8 cellular contexts compared by ENCODE assay signal in the genomic region with DNA sequence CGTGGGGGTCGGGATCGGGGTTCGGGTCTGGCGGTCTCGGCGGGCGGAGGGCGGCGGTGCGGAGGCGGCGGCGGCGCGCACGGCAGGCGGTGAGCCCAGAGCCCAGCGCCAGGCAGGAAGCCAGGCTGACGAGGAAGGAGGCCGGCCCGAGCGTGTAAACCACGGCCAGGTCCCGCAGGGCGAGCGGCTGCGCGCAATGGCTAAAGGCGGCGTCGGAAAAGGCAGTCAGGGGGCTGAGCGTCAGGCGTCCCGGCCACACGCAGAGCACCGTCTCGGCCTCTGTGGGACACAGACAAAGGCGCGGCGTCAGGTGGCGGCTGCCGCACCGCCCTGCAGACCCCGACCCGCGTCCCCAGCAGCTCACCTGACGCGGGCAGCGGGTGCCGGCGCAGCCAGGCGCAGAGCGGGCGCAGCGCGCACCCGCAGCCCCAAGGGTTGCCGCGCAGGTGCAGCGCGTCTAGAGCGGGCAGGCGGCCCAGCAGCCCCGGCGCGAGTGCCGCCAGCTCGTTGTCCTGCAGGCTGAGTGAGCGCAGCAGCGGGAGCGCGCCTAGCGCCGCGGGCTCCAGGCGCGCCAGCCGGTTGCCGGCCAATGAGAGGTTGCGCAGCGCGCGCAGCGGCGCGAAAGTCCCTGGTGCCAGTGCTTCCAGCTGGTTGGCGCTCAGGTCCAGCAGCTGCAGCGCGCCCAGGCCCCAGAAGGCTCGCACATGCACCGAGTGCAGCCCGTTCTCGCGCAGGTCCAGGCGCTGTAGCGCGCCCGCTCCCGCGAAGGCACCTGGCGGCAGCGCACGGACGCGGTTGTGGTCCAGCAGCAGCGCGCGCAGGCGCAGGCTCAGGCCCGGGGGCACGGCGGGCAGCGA. TPM values are rescaled to one million over a fixed set of nuclear protein-coding genes. Genes with fewer than 3 reads are reported as not detected.
DNase-seq lines count a peak whose midpoint lies in the region; ATAC-seq and TF ChIP-seq lines count a peak whose summit lies in the region.

No MANE protein-coding gene starts in this region.

- H3K4me3 Mint-ChIP-seq in activated naive CD8-positive, alpha-beta T cell treated with anti-CD3 and anti-CD28 coated beads, Interleukin-2, amount 50 U/mL, for 24 hours = no peak overlapping the region

- no peaks in the 10 kb centered on the region for H3K36me3 ChIP-seq in ACC112 (ENCODE audit: insufficient read depth, low read length)
- H3K36me3 ChIP-seq in iPS-15b (ENCODE audit: control insufficient read depth, insufficient read depth, low read length) = no peaks in the 10 kb centered on the region
- H3K36me3 ChIP-seq in stomach = no peaks in the 10 kb centered on the region

- ATAC-seq in activated naive CD8-positive, alpha-beta T cell treated with anti-CD3 and anti-CD28 coated beads, Interleukin-2, amount 50 U/mL, for 24 hours = no peak

- H3K4me1 ChIP-seq in ACC112 (ENCODE audit: control insufficient read depth, insufficient read depth, low read length, unreplicated experiment) = peaks cover 3% of the 10 kb centered on the region
- no peaks in the 10 kb centered on the region for H3K4me1 ChIP-seq in iPS-15b (ENCODE audit: control insufficient read depth, insufficient read depth, low read length)
- H3K4me1 ChIP-seq in stomach = peaks cover 43 to 76% (median 55%) of the 10 kb centered on the region in 4 donors

- no peak overlapping the region for H2AFZ ChIP-seq in ACC112 (ENCODE audit: low read length, unreplicated experiment)

- no peak overlapping the region for H3K27ac ChIP-seq in ACC112 (ENCODE audit: low read depth, low read length)
- H3K27ac ChIP-seq in stomach = peak overlapping the region; percentile 18 to 74 (median 25)

- no peaks in the 10 kb centered on the region for H3K9me3 Mint-ChIP-seq in activated naive CD8-positive, alpha-beta T cell treated with anti-CD3 and anti-CD28 coated beads, Interleukin-2, amount 50 U/mL, for 24 hours

- WGBS in stomach, 5 donors = 0 to 2% (median 1%) methylated on average over 19 to 114 of the region's 114 CpGs

- no peak overlapping the region for H3K27ac Mint-ChIP-seq in activated naive CD8-positive, alpha-beta T cell treated with anti-CD3 and anti-CD28 coated beads, Interleukin-2, amount 50 U/mL, for 24 hours

- H3K27me3 ChIP-seq in ACC112 (ENCODE audit: insufficient read depth, low read length) (peaks cover 67% of the 10 kb centered on the region), iPS-15b (ENCODE audit: control insufficient read depth, insufficient read depth, low read length) (peaks cover 37% of the 10 kb centered on the region), stomach (peaks cover 28 to 100% (median 88%) of the 10 kb centered on the region in 3 donors)

- H3K4me1 Mint-ChIP-seq in activated naive CD8-positive, alpha-beta T cell treated with anti-CD3 and anti-CD28 coated beads, Interleukin-2, amount 50 U/mL, for 24 hours = no peaks in the 10 kb centered on the region

- peak overlapping the region; percentile 37 for H3K9ac ChIP-seq in iPS-15b (ENCODE audit: low read depth, low read length)

- no peaks in the 10 kb centered on the region for H3K79me2 ChIP-seq in ACC112 (ENCODE audit: control insufficient read depth, insufficient read depth, low read length, unreplicated experiment)

- H3K9me3 ChIP-seq in iPS-15b (ENCODE audit: control insufficient read depth, insufficient read depth, low read length) = no peaks in the 10 kb centered on the region
- no peaks in the 10 kb centered on the region for H3K9me3 ChIP-seq in stomach

- no peaks in the 10 kb centered on the region for H3K36me3 Mint-ChIP-seq in activated naive CD8-positive, alpha-beta T cell treated with anti-CD3 and anti-CD28 coated beads, Interleukin-2, amount 50 U/mL, for 24 hours (ENCODE audit: low read depth)

- DNase-seq in NCI-H2196 (lab: John Stamatoyannopoulos, UW; ENCODE audit: unreplicated experiment) = peak; percentile 95
- DNase-seq in activated naive CD8-positive, alpha-beta T cell treated with anti-CD3 and anti-CD28 coated beads, Interleukin-2, amount 50 U/mL, for 24 hours = peak; percentile 26
- peak; percentile 73 for DNase-seq in stomach
- no peak for DNase-seq in superior temporal gyrus (ENCODE audit: extremely low spot score)
- no peak for DNase-seq in central memory CD4-positive, alpha-beta T cell

- H3K4me3 ChIP-seq in ACC112 (ENCODE audit: low read depth, low read length) (peak overlapping the region; percentile 62), GM12875 (ENCODE audit: low read depth, low read length) (peak overlapping the region; percentile 47), iPS-15b (ENCODE audit: low read depth, low read length) (peak overlapping the region; percentile 52), stomach (peak overlapping the region; percentile 42 to 56 (median 46))

- peaks cover 34% of the 10 kb centered on the region for H3K27me3 Mint-ChIP-seq in activated naive CD8-positive, alpha-beta T cell treated with anti-CD3 and anti-CD28 coated beads, Interleukin-2, amount 50 U/mL, for 24 hours

- TF ChIP-seq EP300 in stomach (IDR thresholded peaks at IDR 0.05) = no peak

- TF ChIP-seq CTCF in GM12875 (IDR thresholded peaks at IDR 0.05; ENCODE audit: borderline replicate concordance, insufficient read depth, low read depth, low read length) (no peak), stomach (IDR thresholded peaks at IDR 0.05) (no peak)

- intact Hi-C loops in stomach (cut with DNase I; ENCODE audit: low total_unique reads) = no loop called here

- no peak for TF ChIP-seq POLR2A in stomach (IDR thresholded peaks at IDR 0.05)

RNA-seq across cellular contexts. Expression of gene LRRC26, which starts 0.7 kb away (rescaled TPM):
- 100 to 1,000 TPM in 1 of 5 donors, 10 to 100 TPM in 1, 1 to 10 TPM in 1, not detected in 2; 2.6 to 440 (median 11.2) TPM for total RNA-seq in stomach
- 1 to 10 TPM in 2 of 3 donors, under 1 TPM in 1; 1.00 to 7.7 (median 3.7) TPM for polyA plus RNA-seq in stomach

RNA-seq across cellular contexts. Expression of gene TMEM210, which starts 2.7 kb away (rescaled TPM):
- not detected for total RNA-seq in stomach
- not detected for polyA plus RNA-seq in stomach

RNA-seq across cellular contexts. Expression of gene ANAPC2, which starts 19.2 kb away (rescaled TPM):
- 100 to 1,000 TPM in 1 of 5 donors, 10 to 100 TPM in 4; 35.8 to 147 (median 42.9) TPM for total RNA-seq in stomach
- 10 to 100 TPM; 26.1 to 45.0 (median 40.7) TPM for polyA plus RNA-seq in stomach

RNA-seq across cellular contexts. Expression of gene SSNA1, which starts 19.3 kb away (rescaled TPM):
- total RNA-seq in stomach = 100 to 1,000 TPM in 2 of 5 donors, 10 to 100 TPM in 3; 28.1 to 154 (median 81.4) TPM
- polyA plus RNA-seq in stomach = 100 to 1,000 TPM; 118 to 146 (median 135) TPM

RNA-seq across cellular contexts. Expression of gene GRIN1, which starts 30.2 kb away (rescaled TPM):
- under 1 TPM in 1 of 5 donors, not detected in 4; 0.55 TPM for total RNA-seq in stomach
- under 1 TPM in 2 of 3 donors, not detected in 1; 0.25 to 0.31 TPM for polyA plus RNA-seq in stomach

Comparison
In these comparisons a context has a peak if more than half of its experiments do, and no peak if none do; other contexts are left out.
1. DNase-seq: peak in NCI-H2196 (single experiment), activated naive CD8-positive, alpha-beta T cell treated with anti-CD3 and anti-CD28 coated beads, Interleukin-2, amount 50 U/mL, for 24 hours (single experiment) and stomach (single experiment); none in superior temporal gyrus (single experiment) and central memory CD4-positive, alpha-beta T cell (single experiment).
2. Peak in every context shown above with its lines, with median percentiles within 50 percentile points of each other: H3K4me3 ChIP-seq.